ENCODE assay signal across 12 cellular contexts in genomic region chr22:45083659-45084305, GRCh38.
DNase-seq lines count a peak whose midpoint lies in the region; ATAC-seq, FAIRE-seq and TF ChIP-seq lines count a peak whose summit lies in the region.
"Had no signal": no experiment of that assay in that cellular context is flagged by ENCODE, and none has a peak within 500 bp of the region (broad histone marks: within the 10 kb centered on the region; RNA-seq: fewer than 3 reads in every experiment).

No MANE protein-coding gene starts in this region.

- DNase-seq in Daoy (ENCODE audit: low read depth) (peak; percentile 85), HFF-Myc (ENCODE audit: extremely low read depth, low read depth) (peak; percentile 35), astrocyte (ENCODE audit: low read depth) (peak; percentile 80), nucleus accumbens (lab: John Stamatoyannopoulos, UW) (peak in 29 of 56 donors; percentile 2 to 81 (median 33)), NCI-H1048 (lab: John Stamatoyannopoulos, UW) (no peak), NCI-H226 (no peak)
- DNase-seq: activated B cell treated with CpG ODN at 0.5 μM for 24 hours, body of pancreas, GDM1, left lung, NCI-H1417 treated with DMSO at 0.1 percent for 48 hours had no signal

- H2AFZ ChIP-seq in astrocyte (ENCODE audit: low read depth, low read length): no peak overlapping the region

- peaks cover 10% of the 10 kb centered on the region for H3K4me1 Mint-ChIP-seq in astrocyte (ENCODE audit: low read depth, unreplicated experiment)
- H3K4me1 Mint-ChIP-seq: activated B cell treated with CpG ODN at 0.5 μM for 24 hours had no signal

- no peaks in the 10 kb centered on the region for H3K36me3 ChIP-seq in astrocyte (ENCODE audit: insufficient read depth, low read length)
- H3K36me3 ChIP-seq: left lung had no signal

- TF ChIP-seq CTCF in HFF-Myc (IDR thresholded peaks at IDR 0.05; ENCODE audit: low read depth, low read length, missing control alignments) (no peak), astrocyte (IDR thresholded peaks at IDR 0.05; ENCODE audit: insufficient read depth, low read depth, low read length) (no peak)

- H3K9me3 Mint-ChIP-seq in astrocyte (ENCODE audit: unreplicated experiment): no peaks in the 10 kb centered on the region

- H3K79me2 ChIP-seq in astrocyte (ENCODE audit: insufficient read depth, low read length): no peaks in the 10 kb centered on the region

- FAIRE-seq in astrocyte (lab: Jason Lieb, UNC): peak; percentile 83

- no peaks in the 10 kb centered on the region for H3K9me3 ChIP-seq in astrocyte (ENCODE audit: insufficient read depth, low read depth, low read length)
- H3K9me3 ChIP-seq: body of pancreas, left lung had no signal

- H3K27me3 ChIP-seq in astrocyte (ENCODE audit: insufficient read depth, low read length): no peaks in the 10 kb centered on the region
- H3K27me3 ChIP-seq: body of pancreas had no signal

- H3K4me3 Mint-ChIP-seq in astrocyte (ENCODE audit: unreplicated experiment): no peak overlapping the region
- H3K4me3 Mint-ChIP-seq: activated B cell treated with CpG ODN at 0.5 μM for 24 hours had no signal

- H3K4me3 ChIP-seq in HFF-Myc (replicated peaks; ENCODE audit: low read depth, low read length) (no peak overlapping the region), astrocyte (ENCODE audit: insufficient read depth, low read depth, low read length) (no peak overlapping the region)
- H3K4me3 ChIP-seq: body of pancreas, left lung had no signal

- no peak for ATAC-seq in GM18870 (IDR thresholded peaks at IDR 0.05; ENCODE audit: unreplicated experiment)
- ATAC-seq: body of pancreas, left lung had no signal

- peak overlapping the region; percentile 24 for H3K9ac ChIP-seq in astrocyte (ENCODE audit: low read length)

- H4K20me1 ChIP-seq in astrocyte (ENCODE audit: insufficient read depth, low read length): no peaks in the 10 kb centered on the region

- H3K27ac ChIP-seq in astrocyte (ENCODE audit: low read depth, low read length): peak overlapping the region; percentile 51
- H3K27ac ChIP-seq: body of pancreas, left lung had no signal

- H3K4me2 ChIP-seq in astrocyte (ENCODE audit: low read length): peak overlapping the region; percentile 61

- H3K27me3 Mint-ChIP-seq in astrocyte (ENCODE audit: low read depth, unreplicated experiment): peaks cover 26% of the 10 kb centered on the region

- H3K36me3 Mint-ChIP-seq in astrocyte (ENCODE audit: low read depth, unreplicated experiment): no peaks in the 10 kb centered on the region

- peaks cover 8% of the 10 kb centered on the region for H3K4me1 ChIP-seq in astrocyte (ENCODE audit: insufficient read depth, low read length)
- H3K4me1 ChIP-seq: body of pancreas, left lung had no signal

- H3K27ac Mint-ChIP-seq in astrocyte (ENCODE audit: unreplicated experiment): peak overlapping the region; percentile 68
- H3K27ac Mint-ChIP-seq: activated B cell treated with CpG ODN at 0.5 μM for 24 hours had no signal

Comparison
In these comparisons a context has a peak if more than half of its experiments do, and no peak if none do; other contexts are left out.
1. DNase-seq: peak in Daoy (single experiment), HFF-Myc (single experiment), astrocyte (single experiment) and nucleus accumbens (29 of 56); none in NCI-H1048 (single experiment) and NCI-H226 (single experiment).